Comparison of ENCODE assay signal across 30 cellular contexts in genomic region chr7:32253245-32253644, GRCh38.
"Had no signal": no experiment of that assay in that cellular context is flagged by ENCODE, and none has a peak within 500 bp of the region (broad histone marks: within the 10 kb centered on the region; RNA-seq: fewer than 3 reads in every experiment).

No MANE protein-coding gene starts in this region.

- H3K27me3 ChIP-seq: brain microvascular endothelial cell had no signal

- H3K36me3 Mint-ChIP-seq: activated naive CD8-positive, alpha-beta T cell had no signal

- H3K27ac ChIP-seq: brain microvascular endothelial cell, cardiac muscle cell, SJSA1 had no signal

- H3K27me3 Mint-ChIP-seq: activated CD4-positive, alpha-beta T cell treated with anti-CD3 and anti-CD28 coated beads, Interleukin-2, amount 10 ng/mL, durations not matched to agents 24 days and 14 days had no signal

- H3K27ac Mint-ChIP-seq: activated B cell treated with CpG ODN at 0.5 μM for 24 hours; activated CD4-positive, alpha-beta memory T cell treated with anti-CD3 and anti-CD28 coated beads, Interleukin-2, amount 10 ng/mL, durations not matched to agents 7 days and 5 days; activated CD4-positive, alpha-beta T cell treated with anti-CD3 and anti-CD28 coated beads, Interleukin-2, amount 10 ng/mL, durations not matched to agents 24 days and 14 days; activated naive CD4-positive, alpha-beta T cell treated with anti-CD3 and anti-CD28 coated beads for 36 hours; activated naive CD8-positive, alpha-beta T cell; activated T-helper 17 cell treated with anti-CD3 and anti-CD28 coated beads, Interleukin-2, amount 50 U/mL, for 72 hours; T-helper 1 cell treated with Interleukin-12 subunit alpha and Interleukin-12 subunit beta and Interleukin-4 antibody, amounts not matched to agents 30 μg/mL and 1 μg/mL, for 36 hours had no signal

- H3K4me3 Mint-ChIP-seq: activated B cell treated with CpG ODN at 0.5 μM for 24 hours; activated CD4-positive, alpha-beta memory T cell treated with anti-CD3 and anti-CD28 coated beads, Interleukin-2, amount 10 ng/mL, durations not matched to agents 7 days and 5 days; activated CD4-positive, alpha-beta T cell treated with anti-CD3 and anti-CD28 coated beads, Interleukin-2, amount 10 ng/mL, durations not matched to agents 24 days and 14 days; activated naive CD4-positive, alpha-beta T cell treated with anti-CD3 and anti-CD28 coated beads for 36 hours; activated naive CD8-positive, alpha-beta T cell; activated T-helper 17 cell treated with anti-CD3 and anti-CD28 coated beads, Interleukin-2, amount 50 U/mL, for 72 hours; T-helper 1 cell treated with Interleukin-12 subunit alpha and Interleukin-12 subunit beta and Interleukin-4 antibody, amounts not matched to agents 30 μg/mL and 1 μg/mL, for 36 hours had no signal

- H3K9me3 Mint-ChIP-seq: activated B cell treated with CpG ODN at 0.5 μM for 24 hours; activated CD4-positive, alpha-beta memory T cell treated with anti-CD3 and anti-CD28 coated beads, Interleukin-2, amount 10 ng/mL, durations not matched to agents 7 days and 5 days; activated CD4-positive, alpha-beta T cell treated with anti-CD3 and anti-CD28 coated beads, Interleukin-2, amount 10 ng/mL, durations not matched to agents 24 days and 14 days; activated naive CD4-positive, alpha-beta T cell treated with anti-CD3 and anti-CD28 coated beads for 36 hours; activated T-helper 17 cell treated with anti-CD3 and anti-CD28 coated beads, Interleukin-2, amount 50 U/mL, for 72 hours; T-helper 1 cell treated with Interleukin-12 subunit alpha and Interleukin-12 subunit beta and Interleukin-4 antibody, amounts not matched to agents 30 μg/mL and 1 μg/mL, for 36 hours had no signal

- H3K4me1 Mint-ChIP-seq: activated B cell treated with CpG ODN at 0.5 μM for 24 hours; activated CD4-positive, alpha-beta memory T cell treated with anti-CD3 and anti-CD28 coated beads, Interleukin-2, amount 10 ng/mL, durations not matched to agents 7 days and 5 days; activated CD4-positive, alpha-beta T cell treated with anti-CD3 and anti-CD28 coated beads, Interleukin-2, amount 10 ng/mL, durations not matched to agents 24 days and 14 days; activated T-helper 17 cell treated with anti-CD3 and anti-CD28 coated beads, Interleukin-2, amount 50 U/mL, for 72 hours had no signal

- DNase-seq: activated B cell treated with CpG ODN at 0.5 μM for 24 hours; activated CD4-positive, alpha-beta memory T cell treated with anti-CD3 and anti-CD28 coated beads, Interleukin-2, amount 10 ng/mL, durations not matched to agents 7 days and 5 days; activated CD4-positive, alpha-beta T cell treated with anti-CD3 and anti-CD28 coated beads for 1 hour; activated gamma-delta T cell; activated naive CD4-positive, alpha-beta T cell treated with anti-CD3 and anti-CD28 coated beads for 36 hours; activated T-cell treated with anti-CD3 and anti-CD28 coated beads for 4 hours; activated T-cell treated with anti-CD3 and anti-CD28 coated beads, Interleukin-2, amount 50 U/mL, for 48 hours; amygdala; brain microvascular endothelial cell; cerebellar nuclear complex; IMR-90; Kasumi-1; KBM-7; NCI-H1048; NCI-H1694; NCI-H2029; NCI-H226; NCI-H526; NCI-H774; NK-92 treated with Interleukin-12 subunit alpha and Interleukin-12 subunit beta, amount 100 ng/mL, for 24 hours; OCI-M1; RPMI8226; SHP77 had no signal

- H3K9me3 ChIP-seq: SJSA1 had no signal

- H3K4me3 ChIP-seq: cardiac muscle cell, SJSA1 had no signal

- H3K36me3 ChIP-seq: brain microvascular endothelial cell, cardiac muscle cell, SJSA1 had no signal

- H3K4me1 ChIP-seq: SJSA1 had no signal

- ATAC-seq: activated T-helper 17 cell treated with anti-CD3 and anti-CD28 coated beads, Interleukin-2, amount 50 U/mL, for 72 hours; Panc1 had no signal
